11 cellular contexts compared by ENCODE assay signal in the genomic region with DNA sequence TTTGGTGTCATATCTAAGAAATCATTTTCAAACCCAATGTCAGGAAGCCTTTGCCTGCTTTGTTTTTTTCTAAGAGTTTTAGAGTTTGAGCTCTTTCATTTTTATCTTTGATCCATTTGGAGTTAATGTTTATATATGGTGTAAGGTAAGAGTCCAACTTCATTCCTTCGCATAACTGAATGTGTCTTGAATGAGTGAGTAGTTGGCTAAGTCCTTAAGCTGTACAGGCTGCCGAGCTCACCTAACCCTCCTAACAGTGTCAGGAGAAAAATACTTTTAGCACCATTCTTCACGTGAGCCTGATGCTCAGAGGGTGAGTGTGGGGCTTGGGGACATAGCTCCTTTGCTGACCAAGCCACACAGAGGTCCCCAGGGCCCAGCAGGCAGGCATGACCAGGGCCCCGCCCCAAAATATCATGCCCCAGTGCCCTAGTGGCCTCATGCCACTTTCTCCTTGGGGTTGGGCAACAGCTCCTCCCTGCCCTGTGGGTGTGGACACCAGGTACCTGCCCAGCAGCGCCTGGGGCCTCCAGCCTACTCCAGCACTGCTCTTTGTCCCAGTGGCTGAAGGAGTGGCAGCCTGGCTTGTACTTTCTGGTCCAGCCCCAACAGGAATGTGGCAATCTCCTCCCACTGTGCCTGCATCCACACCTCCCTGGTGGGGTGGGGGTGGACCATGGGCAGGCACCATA. TPM values are rescaled to one million over a fixed set of nuclear protein-coding genes. Genes with fewer than 3 reads are reported as not detected.
A peak's percentile ranks its signal among the peaks of the same experiment; 100 is the strongest.
DNase-seq lines count a peak whose midpoint lies in the region; FAIRE-seq and TF ChIP-seq lines count a peak whose summit lies in the region.
"Had no signal": no experiment of that assay in that cellular context is flagged by ENCODE, and none has a peak within 500 bp of the region (broad histone marks: within the 10 kb centered on the region; RNA-seq: fewer than 3 reads in every experiment).

No MANE protein-coding gene starts in this region.

- peak in 3 of 6 experiments; percentile 19 to 33 (median 28) for TF ChIP-seq CTCF in Peyer's patch (IDR thresholded peaks at IDR 0.05)
- no peak for TF ChIP-seq CTCF in adrenal gland (IDR thresholded peaks at IDR 0.05)

- TF ChIP-seq POLR2A in Peyer's patch (IDR thresholded peaks at IDR 0.05) (peak in 1 of 2 donors; percentile 44), adrenal gland (IDR thresholded peaks at IDR 0.05) (no peak)

- intact Hi-C loops in adrenal gland (cut with DNase I), result no loop called here

- no peak for FAIRE-seq in RCC 7860 (lab: Jason Lieb, UNC)

- H3K4me1 ChIP-seq in Peyer's patch (peaks cover 0 to 29% (median 0%) of the 10 kb centered on the region in 4 donors), adrenal gland (replicated peaks in 1 of 2) (peaks cover 0 to 14% of the 10 kb centered on the region in 2 donors)

- H3K4me3 ChIP-seq in Peyer's patch (peak overlapping the region in 1 of 4 donors; percentile 23), adrenal gland (no peak overlapping the region)
- H3K4me3 ChIP-seq: cardiac muscle cell, skin epidermis had no signal

- peak in 2 of 3 donors; percentile 93 for DNase-seq in Peyer's patch
- DNase-seq in glomerular visceral epithelial cell (ENCODE audit: extremely low spot score), result peak; percentile 21
- peak; percentile 90 for DNase-seq in mucosa of gallbladder (ENCODE audit: low spot score)
- peak; percentile 91 for DNase-seq in ureter (ENCODE audit: low spot score)
- DNase-seq in NCI-H1417 (lab: John Stamatoyannopoulos, UW), result no peak
- DNase-seq in adrenal gland, result no peak
- DNase-seq in RCC 7860 (ENCODE audit: low spot score), result no peak
- DNase-seq: activated CD4-positive, alpha-beta T cell treated with anti-CD3 and anti-CD28 coated beads for 36 hours; NCI-H1048 had no signal

- no peaks in the 10 kb centered on the region for H3K36me3 ChIP-seq in Peyer's patch
- no peaks in the 10 kb centered on the region for H3K36me3 ChIP-seq in adrenal gland (replicated peaks in 1 of 2)
- H3K36me3 ChIP-seq: cardiac muscle cell had no signal

- WGBS in adrenal gland, 4 donors, result 88 to 94% (median 91%) methylated on average over 3 to 5 of the region's 5 CpGs

- H3K27ac ChIP-seq in Peyer's patch (peak overlapping the region in 3 of 4 donors; percentile 73 to 91 (median 77)), adrenal gland (no peak overlapping the region)
- H3K27ac ChIP-seq: cardiac muscle cell had no signal

- no peaks in the 10 kb centered on the region for H3K9me3 ChIP-seq in Peyer's patch
- H3K9me3 ChIP-seq in adrenal gland (replicated peaks in 1 of 3), result no peaks in the 10 kb centered on the region

- H3K27me3 ChIP-seq in Peyer's patch (no peaks in the 10 kb centered on the region), adrenal gland (no peaks in the 10 kb centered on the region)
- H3K27me3 ChIP-seq: cardiac muscle cell had no signal

RNA-seq across cellular contexts. Expression of a gene that starts 17.2 kb away (rescaled TPM):
- total RNA-seq in Peyer's patch (10 to 100 TPM; 36.8 to 53.6 (median 46.7) TPM), mucosa of gallbladder (10.6 TPM), ureter (36.1 TPM), adrenal gland (1 to 10 TPM; 1.7 to 5.9 (median 2.8) TPM)
- polyA plus RNA-seq in adrenal gland, result 1 to 10 TPM in 2 of 3 donors, under 1 TPM in 1; 0.37 to 2.4 (median 1.1) TPM

Comparison
In these comparisons a context has a peak if more than half of its experiments do, and no peak if none do; other contexts are left out.
1. DNase-seq: peak in Peyer's patch (2 of 3), glomerular visceral epithelial cell (single experiment), mucosa of gallbladder (single experiment) and ureter (single experiment); none in NCI-H1417 (0 of 3), adrenal gland (0 of 7) and RCC 7860 (single experiment).
2. H3K27ac ChIP-seq: peak in Peyer's patch (3 of 4); none in adrenal gland (0 of 5).